ENCODE assay signal across 12 cellular contexts in genomic region chr17:65345261-65346060, GRCh38.
A peak's percentile ranks its signal among the peaks of the same experiment; 100 is the strongest.
DNase-seq lines count a peak whose midpoint lies in the region; ATAC-seq, FAIRE-seq and TF ChIP-seq lines count a peak whose summit lies in the region.
"Had no signal": no experiment of that assay in that cellular context is flagged by ENCODE, and none has a peak within 500 bp of the region (broad histone marks: within the 10 kb centered on the region; RNA-seq: fewer than 3 reads in every experiment).

No MANE protein-coding gene starts in this region.

- no peak for TF ChIP-seq POLR2A in vagina (IDR thresholded peaks at IDR 0.05)

- H3K4me3 ChIP-seq in neural progenitor cell = no peak overlapping the region
- H3K4me3 ChIP-seq in pancreas = no peak overlapping the region
- H3K4me3 ChIP-seq in vagina = no peak overlapping the region
- H3K4me3 ChIP-seq: upper lobe of right lung had no signal

- no peak overlapping the region for H2AFZ ChIP-seq in neural progenitor cell (replicated peaks)

- FAIRE-seq in pancreas (lab: Jason Lieb, UNC) = no peak

- peak overlapping the region; percentile 57 for H3K4me3 Mint-ChIP-seq in activated naive CD8-positive, alpha-beta T cell treated with anti-CD3 and anti-CD28 coated beads, Interleukin-2, amount 50 U/mL, for 24 hours
- H3K4me3 Mint-ChIP-seq in neural progenitor cell = peak overlapping the region; percentile 5

- no peak overlapping the region for H3K9ac ChIP-seq in neural progenitor cell

- H4K20me1 ChIP-seq in neural progenitor cell (ENCODE audit: low read depth) = no peaks in the 10 kb centered on the region

- no peak for TF ChIP-seq CTCF in neural progenitor cell (IDR thresholded peaks at IDR 0.05)
- no peak for TF ChIP-seq CTCF in pancreas (IDR thresholded peaks at IDR 0.05)
- TF ChIP-seq CTCF in vagina (IDR thresholded peaks at IDR 0.05) = no peak

- H3K27ac ChIP-seq in neural progenitor cell (no peak overlapping the region), pancreas (no peak overlapping the region), vagina (no peak overlapping the region)
- H3K27ac ChIP-seq: upper lobe of right lung had no signal

- H3K36me3 ChIP-seq in neural progenitor cell (peaks cover under 1% of the 10 kb centered on the region), pancreas (no peaks in the 10 kb centered on the region), vagina (no peaks in the 10 kb centered on the region)
- H3K36me3 ChIP-seq: upper lobe of right lung had no signal

- peak; percentile 95 for ATAC-seq in activated naive CD8-positive, alpha-beta T cell treated with anti-CD3 and anti-CD28 coated beads, Interleukin-2, amount 50 U/mL, for 24 hours
- ATAC-seq in pancreas = no peak
- ATAC-seq in sciatic nerve = no peak
- ATAC-seq: left lobe of liver, upper lobe of right lung had no signal

- peak overlapping the region; percentile 91 for H3K27ac Mint-ChIP-seq in activated naive CD8-positive, alpha-beta T cell treated with anti-CD3 and anti-CD28 coated beads, Interleukin-2, amount 50 U/mL, for 24 hours
- H3K27ac Mint-ChIP-seq in neural progenitor cell = peak overlapping the region; percentile 42

- H3K4me1 Mint-ChIP-seq in activated naive CD8-positive, alpha-beta T cell treated with anti-CD3 and anti-CD28 coated beads, Interleukin-2, amount 50 U/mL, for 24 hours = peaks cover 18% of the 10 kb centered on the region
- H3K4me1 Mint-ChIP-seq in neural progenitor cell = peaks cover 22% of the 10 kb centered on the region

- H3K27me3 ChIP-seq in neural progenitor cell (no peaks in the 10 kb centered on the region), pancreas (no peaks in the 10 kb centered on the region), vagina (no peaks in the 10 kb centered on the region)
- H3K27me3 ChIP-seq: upper lobe of right lung had no signal

- H3K9me3 ChIP-seq in neural progenitor cell (ENCODE audit: low read depth) (peaks cover 4% of the 10 kb centered on the region), pancreas (no peaks in the 10 kb centered on the region), vagina (no peaks in the 10 kb centered on the region)
- H3K9me3 ChIP-seq: upper lobe of right lung had no signal

- no peak overlapping the region for H3K4me2 ChIP-seq in neural progenitor cell

- 78 to 88% methylated on average over 15 of the region's 15 CpGs for WGBS in pancreas, 2 donors

- peak in 2 of 3 donors; percentile 8 for DNase-seq in stimulated activated CD4-positive, alpha-beta T cell treated with anti-CD3 and anti-CD28 coated beads, Interleukin-12 subunit alpha, Interleukin-12 subunit beta, amount 100 ng/mL, for 48 hours (ENCODE audit: low read depth in 2 of 3, low spot score in 1 of 3)
- no peak for DNase-seq in stimulated activated CD4-positive, alpha-beta T cell treated with anti-CD3 and anti-CD28 coated beads, Interleukin-12 subunit alpha, Interleukin-12 subunit beta, amount 100 ng/mL, for 4 hours
- DNase-seq in activated naive CD8-positive, alpha-beta T cell treated with anti-CD3 and anti-CD28 coated beads, Interleukin-2, amount 50 U/mL, for 24 hours = peak; percentile 49
- DNase-seq in neural progenitor cell (ENCODE audit: low spot score) (no peak), dedifferentiated amniotic fluid mesenchymal stem cell (ENCODE audit: extremely low spot score) (no peak), pancreas (no peak), sciatic nerve (ENCODE audit: low spot score) (no peak), vagina (ENCODE audit: extremely low spot score in 2 of 2) (no peak)
- DNase-seq: effector CD8-positive, alpha-beta T cell; GDM1; upper lobe of right lung had no signal

- peaks cover 2% of the 10 kb centered on the region for H3K36me3 Mint-ChIP-seq in activated naive CD8-positive, alpha-beta T cell treated with anti-CD3 and anti-CD28 coated beads, Interleukin-2, amount 50 U/mL, for 24 hours (ENCODE audit: low read depth)
- H3K36me3 Mint-ChIP-seq in neural progenitor cell = peaks cover 2% of the 10 kb centered on the region

- intact Hi-C loops in pancreas (cut with DNase I) = no loop called here
- intact Hi-C loops in sciatic nerve (cut with DNase I) = no loop called here
- intact Hi-C loops in vagina (cut with DNase I) = no loop called here

- peaks cover 9% of the 10 kb centered on the region for H3K27me3 Mint-ChIP-seq in activated naive CD8-positive, alpha-beta T cell treated with anti-CD3 and anti-CD28 coated beads, Interleukin-2, amount 50 U/mL, for 24 hours
- peaks cover 5% of the 10 kb centered on the region for H3K27me3 Mint-ChIP-seq in neural progenitor cell (ENCODE audit: insufficient read depth, low read depth)

- H3K4me1 ChIP-seq in neural progenitor cell = no peaks in the 10 kb centered on the region
- no peaks in the 10 kb centered on the region for H3K4me1 ChIP-seq in pancreas
- no peaks in the 10 kb centered on the region for H3K4me1 ChIP-seq in vagina
- H3K4me1 ChIP-seq: upper lobe of right lung had no signal

- H3F3A ChIP-seq in neural progenitor cell (ENCODE audit: low read depth) = no peaks in the 10 kb centered on the region

- H3K9me3 Mint-ChIP-seq in activated naive CD8-positive, alpha-beta T cell treated with anti-CD3 and anti-CD28 coated beads, Interleukin-2, amount 50 U/mL, for 24 hours = peaks cover 8% of the 10 kb centered on the region
- H3K9me3 Mint-ChIP-seq in neural progenitor cell = peaks cover 18% of the 10 kb centered on the region

- H3K79me2 ChIP-seq in neural progenitor cell (ENCODE audit: low read depth) = no peaks in the 10 kb centered on the region

Comparison
In these comparisons a context has a peak if more than half of its experiments do, and no peak if none do; other contexts are left out.
1. DNase-seq: peak in stimulated activated CD4-positive, alpha-beta T cell treated with anti-CD3 and anti-CD28 coated beads, Interleukin-12 subunit alpha, Interleukin-12 subunit beta, amount 100 ng/mL, for 48 hours (2 of 3) and activated naive CD8-positive, alpha-beta T cell treated with anti-CD3 and anti-CD28 coated beads, Interleukin-2, amount 50 U/mL, for 24 hours (single experiment); none in stimulated activated CD4-positive, alpha-beta T cell treated with anti-CD3 and anti-CD28 coated beads, Interleukin-12 subunit alpha, Interleukin-12 subunit beta, amount 100 ng/mL, for 4 hours (single experiment), neural progenitor cell (single experiment), dedifferentiated amniotic fluid mesenchymal stem cell (single experiment), pancreas (0 of 6), sciatic nerve (single experiment) and vagina (0 of 2).